In the genomic region with DNA sequence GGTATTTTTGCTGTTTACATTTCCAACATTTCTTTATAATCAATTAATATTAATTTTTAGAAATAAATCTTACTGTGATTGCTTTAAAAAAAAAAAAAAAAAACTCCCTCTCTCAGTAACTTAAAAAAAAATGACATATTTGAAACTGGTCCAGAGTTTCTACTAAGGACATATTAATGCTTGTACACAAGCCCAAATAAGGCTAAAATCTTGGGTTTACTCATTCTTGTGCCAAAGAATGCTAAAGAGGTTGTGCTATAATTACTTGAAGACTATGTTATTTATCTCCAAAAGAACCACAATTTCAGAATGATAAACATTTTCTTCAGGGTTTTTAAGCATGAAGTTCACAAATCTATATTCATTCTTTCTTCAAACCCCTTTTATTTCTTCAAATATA, we compare ENCODE assay signal across 13 cellular contexts. TPM values are rescaled to one million over a fixed set of nuclear protein-coding genes. Genes with fewer than 3 reads are reported as not detected.
DNase-seq lines count a peak whose midpoint lies in the region; TF ChIP-seq lines count a peak whose summit lies in the region.
"Had no signal": no experiment of that assay in that cellular context is flagged by ENCODE, and none has a peak within 500 bp of the region (broad histone marks: within the 10 kb centered on the region; RNA-seq: fewer than 3 reads in every experiment).

No MANE protein-coding gene starts in this region.

- H3K4me1 ChIP-seq in Loucy (ENCODE audit: insufficient read depth, low read length, poor library complexity, severe bottlenecking) (peaks cover 33% of the 10 kb centered on the region), fibroblast of lung (ENCODE audit: control insufficient read depth, extremely low read depth, insufficient read depth, low read length) (no peaks in the 10 kb centered on the region), rectal smooth muscle tissue (ENCODE audit: control insufficient read depth, insufficient read depth, low read length) (peaks cover 9% of the 10 kb centered on the region)

- H3K79me2 ChIP-seq in Loucy (ENCODE audit: insufficient read depth, low read length), result peaks cover 47% of the 10 kb centered on the region
- peaks cover 18% of the 10 kb centered on the region for H3K79me2 ChIP-seq in fibroblast of lung (ENCODE audit: control insufficient read depth, insufficient read depth, low read length)

- H3K4me3 ChIP-seq in Loucy (ENCODE audit: low read length, poor library complexity, severe bottlenecking) (no peak overlapping the region), fibroblast of lung (replicated peaks in 1 of 4; ENCODE audit: control extremely low read depth in 1 of 4, insufficient read depth in 1 of 4, low read depth in 3 of 4, low read length in 4 of 4) (no peak overlapping the region), rectal smooth muscle tissue (ENCODE audit: low read length) (no peak overlapping the region)

- H3K27me3 ChIP-seq in Loucy (ENCODE audit: insufficient read depth, low read length, poor library complexity, severe bottlenecking), result no peaks in the 10 kb centered on the region
- H3K27me3 ChIP-seq in fibroblast of lung (ENCODE audit: control insufficient read depth, insufficient read depth, low read length), result no peaks in the 10 kb centered on the region
- H3K27me3 ChIP-seq in rectal smooth muscle tissue (ENCODE audit: control insufficient read depth, insufficient read depth, low read length), result no peaks in the 10 kb centered on the region

- no peak for TF ChIP-seq CTCF in Loucy (conservative IDR thresholded peaks at IDR 0.05; ENCODE audit: low read length)
- TF ChIP-seq CTCF in fibroblast of lung (conservative IDR thresholded peaks at IDR 0.05 in 1 of 2, IDR thresholded peaks at IDR 0.05 in 1 of 2; ENCODE audit: low read depth in 1 of 2, low read length in 2 of 2), result no peak

- no peaks in the 10 kb centered on the region for H3K9me3 ChIP-seq in Loucy (ENCODE audit: insufficient read depth, low read depth, low read length)
- no peaks in the 10 kb centered on the region for H3K9me3 ChIP-seq in fibroblast of lung (ENCODE audit: control insufficient read depth, insufficient read depth, low read depth, low read length)

- H3K27ac ChIP-seq in fibroblast of lung (ENCODE audit: insufficient read depth, low read length) (no peak overlapping the region), rectal smooth muscle tissue (ENCODE audit: low read depth, low read length) (peak overlapping the region; percentile 25), caudate nucleus (ENCODE audit: low read depth, low read length) (no peak overlapping the region)

- H2AFZ ChIP-seq in Loucy (ENCODE audit: low read length) (no peak overlapping the region), fibroblast of lung (ENCODE audit: low read length) (no peak overlapping the region)

- no peak overlapping the region for H3K9ac ChIP-seq in Loucy (ENCODE audit: low read depth, low read length, poor library complexity, severe bottlenecking)
- no peak overlapping the region for H3K9ac ChIP-seq in fibroblast of lung (ENCODE audit: insufficient read depth, low read length)
- no peak overlapping the region for H3K9ac ChIP-seq in rectal smooth muscle tissue (ENCODE audit: low read length)

- peak overlapping the region; percentile 92 for H3K4me2 ChIP-seq in Loucy (ENCODE audit: low read depth, low read length, poor library complexity, severe bottlenecking)
- no peak overlapping the region for H3K4me2 ChIP-seq in fibroblast of lung (ENCODE audit: extremely low read depth, insufficient read depth, low read length)

- peaks cover 31% of the 10 kb centered on the region for H3K36me3 ChIP-seq in Loucy (ENCODE audit: insufficient read depth, low read length)
- H3K36me3 ChIP-seq in fibroblast of lung (ENCODE audit: control insufficient read depth, insufficient read depth, low read length), result peaks cover 12% of the 10 kb centered on the region
- H3K36me3 ChIP-seq in rectal smooth muscle tissue (ENCODE audit: control insufficient read depth, insufficient read depth, low read length), result peaks cover 8% of the 10 kb centered on the region

- H3F3A ChIP-seq in Loucy (ENCODE audit: low read depth), result no peaks in the 10 kb centered on the region

- H3K9me2 ChIP-seq in Loucy (replicated peaks; ENCODE audit: low read depth, low read length), result no peaks in the 10 kb centered on the region

- H4K20me1 ChIP-seq in Loucy (ENCODE audit: insufficient read depth, low read length, poor library complexity, severe bottlenecking) (peaks cover 42% of the 10 kb centered on the region), fibroblast of lung (ENCODE audit: control insufficient read depth, extremely low read depth, insufficient read depth, low read length) (no peaks in the 10 kb centered on the region)

- DNase-seq in AG08396 (ENCODE audit: low spot score), result peak; percentile 39
- peak; percentile 76 to 89 for DNase-seq in fibroblast of lung (ENCODE audit: low read depth in 2 of 2)
- no peak for DNase-seq in caudate nucleus (lab: John Stamatoyannopoulos, UW)
- no peak for DNase-seq in kidney glomerular epithelial cell (lab: John Stamatoyannopoulos, UW)
- DNase-seq in epidermal melanocyte (ENCODE audit: insufficient read length, low spot score), result no peak
- DNase-seq in SW480 (ENCODE audit: low spot score), result no peak
- DNase-seq: CD4-positive, CD25-positive, alpha-beta regulatory T cell; GF-D8; nephron progenitor cell; stimulated activated CD4-positive, alpha-beta T cell treated with anti-CD3 and anti-CD28 coated beads, Interleukin-12 subunit alpha, Interleukin-12 subunit beta, amount 100 ng/mL, for 4 hours; T1000 had no signal

RNA-seq across cellular contexts. Expression of a gene that starts 39.4 kb away (rescaled TPM):
- 29.6 and 29.8 TPM in 2 replicates for total RNA-seq in fibroblast of lung
- polyA plus RNA-seq in fibroblast of lung, result 17.1 and 18.8 TPM in 2 replicates
- 12.7 and 15.3 TPM in 2 replicates for polyA plus RNA-seq in fibroblast of lung (2012)
- 1.5 and 6.9 TPM in 2 replicates for polyA minus RNA-seq in fibroblast of lung (ENCODE audit: low replicate concordance)

Comparison
In these comparisons a context has a peak if more than half of its experiments do, and no peak if none do; other contexts are left out.
1. DNase-seq: peak in AG08396 (single experiment) and fibroblast of lung (2 of 2); none in caudate nucleus (0 of 61), kidney glomerular epithelial cell (single experiment), epidermal melanocyte (single experiment) and SW480 (single experiment).